Comparison of ENCODE assay signal across 18 cellular contexts in genomic region chr11:3896644-3897043, GRCh38. TPM values are rescaled to one million over a fixed set of nuclear protein-coding genes. Genes with fewer than 3 reads are reported as not detected.
"Had no signal": no experiment of that assay in that cellular context is flagged by ENCODE, and none has a peak within 500 bp of the region (broad histone marks: within the 10 kb centered on the region; RNA-seq: fewer than 3 reads in every experiment).

No MANE protein-coding gene starts in this region.

- H3K36me3 ChIP-seq: colonic mucosa, left ventricle myocardium inferior, stomach, thoracic aorta had no signal

- H3K27me3 ChIP-seq: body of pancreas, colonic mucosa, stomach had no signal

- DNase-seq: activated CD4-positive, alpha-beta memory T cell treated with anti-CD3 and anti-CD28 coated beads, Interleukin-2, amount 10 ng/mL, durations not matched to agents 7 days and 5 days; activated CD4-positive, alpha-beta T cell treated with anti-CD3 and anti-CD28 coated beads for 4 hours; activated gamma-delta T cell; activated T-cell treated with anti-CD3 and anti-CD28 coated beads, Interleukin-2, amount 50 U/mL, for 4 hours; amygdala; body of pancreas; caudate nucleus; colonic mucosa; hippocampal formation; left ventricle myocardium inferior; stimulated activated CD4-positive, alpha-beta T cell treated with anti-CD3 and anti-CD28 coated beads, Interleukin-1b, Interleukin-23, amount 100 ng/mL, for 48 hours; stomach; T-helper 1 cell had no signal

- ATAC-seq: activated naive CD4-positive, alpha-beta T cell treated with anti-CD3 and anti-CD28 coated beads, Interleukin-2, amount 50 U/mL, for 72 hours; activated T-cell treated with anti-CD3 and anti-CD28 coated beads, Interleukin-2, amount 50 U/mL, for 4 hours; body of pancreas; esophagus mucosa; sciatic nerve had no signal

- H3K9me3 ChIP-seq: body of pancreas, colonic mucosa, left ventricle myocardium inferior, stomach, thoracic aorta had no signal

- H3K4me3 ChIP-seq: body of pancreas, colonic mucosa, left ventricle myocardium inferior, stomach, thoracic aorta had no signal

- H3K27ac ChIP-seq: body of pancreas, colonic mucosa, left ventricle myocardium inferior, stomach, thoracic aorta had no signal

RNA-seq across cellular contexts. Expression of gene RHOG, which starts 55.9 kb away (rescaled TPM):
- polyA plus RNA-seq: neural cell had no signal
